Comparison of ENCODE assay signal across 11 cellular contexts in genomic region chr11:10328314-10329090, GRCh38. TPM values are rescaled to one million over a fixed set of nuclear protein-coding genes. Genes with fewer than 3 reads are reported as not detected.
DNase-seq lines count a peak whose midpoint lies in the region; ATAC-seq and TF ChIP-seq lines count a peak whose summit lies in the region.
"Had no signal": no experiment of that assay in that cellular context is flagged by ENCODE, and none has a peak within 500 bp of the region (broad histone marks: within the 10 kb centered on the region; RNA-seq: fewer than 3 reads in every experiment).

No MANE protein-coding gene starts in this region.

- no peak for TF ChIP-seq CTCF in foreskin keratinocyte (conservative IDR thresholded peaks at IDR 0.05)
- no peak for TF ChIP-seq CTCF in sigmoid colon (IDR thresholded peaks at IDR 0.05)

- H3K27ac Mint-ChIP-seq in activated CD8-positive, alpha-beta memory T cell treated with anti-CD3 and anti-CD28 coated beads, Interleukin-2, amount 10 ng/mL, durations not matched to agents 7 days and 5 days: no peak overlapping the region

- no peaks in the 10 kb centered on the region for H3K9me3 ChIP-seq in sigmoid colon

- H3K4me1 ChIP-seq in foreskin keratinocyte (peaks cover 18% of the 10 kb centered on the region), sigmoid colon (peaks cover 0 to 57% (median 54%) of the 10 kb centered on the region in 4 donors)

- no peaks in the 10 kb centered on the region for H3K36me3 ChIP-seq in sigmoid colon

- no peak for TF ChIP-seq POLR2A in sigmoid colon (IDR thresholded peaks at IDR 0.05)

- peak; percentile 46 for ATAC-seq in foreskin keratinocyte
- no peak for ATAC-seq in GM18502 (IDR thresholded peaks at IDR 0.05; ENCODE audit: poor library complexity, unreplicated experiment)
- no peak for ATAC-seq in activated CD8-positive, alpha-beta memory T cell treated with anti-CD3 and anti-CD28 coated beads, Interleukin-2, amount 10 ng/mL, durations not matched to agents 7 days and 5 days

- 66 to 78% methylated on average over 3 of the region's 3 CpGs for WGBS in sigmoid colon, 2 donors

- peaks cover 32% of the 10 kb centered on the region for H3K27me3 Mint-ChIP-seq in activated CD8-positive, alpha-beta memory T cell treated with anti-CD3 and anti-CD28 coated beads, Interleukin-2, amount 10 ng/mL, durations not matched to agents 7 days and 5 days

- no peaks in the 10 kb centered on the region for H3K9me3 Mint-ChIP-seq in activated CD8-positive, alpha-beta memory T cell treated with anti-CD3 and anti-CD28 coated beads, Interleukin-2, amount 10 ng/mL, durations not matched to agents 7 days and 5 days (ENCODE audit: low read depth)

- H3K27me3 ChIP-seq in foreskin keratinocyte: no peaks in the 10 kb centered on the region
- H3K27me3 ChIP-seq in sigmoid colon: no peaks in the 10 kb centered on the region

- no peak for TF ChIP-seq EP300 in sigmoid colon (IDR thresholded peaks at IDR 0.05)

- CTCF ChIA-PET in activated CD8-positive, alpha-beta memory T cell treated with anti-CD3 and anti-CD28 coated beads, Interleukin-2, amount 10 ng/mL, durations not matched to agents 7 days and 5 days (lab: Charles Lee): interaction anchor here (1.2 to 1.9 kb wide), 2 partner anchors 21 to 39 kb away, joined by 3 to 7 read pairs; no protein-coding TSS in a partner anchor

- no peak overlapping the region for H3K4me3 Mint-ChIP-seq in activated CD8-positive, alpha-beta memory T cell treated with anti-CD3 and anti-CD28 coated beads, Interleukin-2, amount 10 ng/mL, durations not matched to agents 7 days and 5 days

- H3K4me1 Mint-ChIP-seq in activated CD8-positive, alpha-beta memory T cell treated with anti-CD3 and anti-CD28 coated beads, Interleukin-2, amount 10 ng/mL, durations not matched to agents 7 days and 5 days: peaks cover 2% of the 10 kb centered on the region

- H3K27ac ChIP-seq in foreskin keratinocyte (no peak overlapping the region), sigmoid colon (peak overlapping the region; percentile 75 to 81 (median 80))

- intact Hi-C loops in sigmoid colon (cut with DNase I): loop anchor here (10.0 kb wide), 1 partner anchor 346 kb away; no protein-coding TSS in a partner anchor

- DNase-seq in ELR (ENCODE audit: low read depth): peak; percentile 69
- peak; percentile 25 for DNase-seq in SKM-1 (lab: John Stamatoyannopoulos, UW; ENCODE audit: unreplicated experiment)
- DNase-seq in foreskin keratinocyte: no peak
- no peak for DNase-seq in sigmoid colon
- DNase-seq in NCI-H1417 (lab: John Stamatoyannopoulos, UW): no peak
- DNase-seq in activated CD8-positive, alpha-beta memory T cell treated with anti-CD3 and anti-CD28 coated beads, Interleukin-2, amount 10 ng/mL, durations not matched to agents 7 days and 5 days: no peak
- no peak for DNase-seq in activated CD8-positive, alpha-beta memory T cell treated with anti-CD3 and anti-CD28 coated beads, Interleukin-2, amount 50 U/mL, for 4 hours
- DNase-seq: amniotic stem cell, GDM1, NCI-H82 had no signal

- H3K36me3 Mint-ChIP-seq in activated CD8-positive, alpha-beta memory T cell treated with anti-CD3 and anti-CD28 coated beads, Interleukin-2, amount 10 ng/mL, durations not matched to agents 7 days and 5 days: no peaks in the 10 kb centered on the region

- no peak overlapping the region for H3K4me3 ChIP-seq in sigmoid colon

RNA-seq across cellular contexts. Expression of gene ADM, which starts 23.6 kb away (rescaled TPM):
- 28.7 and 34.1 TPM in 2 replicates for total RNA-seq in foreskin keratinocyte
- 20.8 and 26.6 TPM in 2 replicates for polyA plus RNA-seq in foreskin keratinocyte
- total RNA-seq in sigmoid colon: 10 to 100 TPM; 45.2 to 84.1 (median 59.5) TPM
- polyA plus RNA-seq in sigmoid colon: 10 to 100 TPM; 24.0 to 92.5 (median 75.9) TPM
- 1 to 10 TPM in 1 of 2 experiments, under 1 TPM in 1; 0.54 to 3.7 TPM for total RNA-seq in activated CD8-positive, alpha-beta memory T cell treated with anti-CD3 and anti-CD28 coated beads, Interleukin-2, amount 10 ng/mL, durations not matched to agents 7 days and 5 days

RNA-seq across cellular contexts. Expression of gene SBF2, which starts 34.5 kb away (rescaled TPM):
- total RNA-seq in foreskin keratinocyte (21.3 and 22.7 TPM in 2 replicates), sigmoid colon (10 to 100 TPM; 47.1 to 67.5 (median 59.5) TPM)
- polyA plus RNA-seq in foreskin keratinocyte (5.9 and 7.2 TPM in 2 replicates), sigmoid colon (10 to 100 TPM in 2 of 3 donors, 1 to 10 TPM in 1; 9.5 to 14.4 (median 12.0) TPM)
- total RNA-seq in activated CD8-positive, alpha-beta memory T cell treated with anti-CD3 and anti-CD28 coated beads, Interleukin-2, amount 10 ng/mL, durations not matched to agents 7 days and 5 days: 1 to 10 TPM; 4.6 to 8.3 TPM

Comparison
In these comparisons a context has a peak if more than half of its experiments do, and no peak if none do; other contexts are left out.
1. DNase-seq: peak in ELR (single experiment) and SKM-1 (single experiment); none in foreskin keratinocyte (0 of 2), sigmoid colon (single experiment), NCI-H1417 (0 of 3), activated CD8-positive, alpha-beta memory T cell treated with anti-CD3 and anti-CD28 coated beads, Interleukin-2, amount 10 ng/mL, durations not matched to agents 7 days and 5 days (single experiment) and activated CD8-positive, alpha-beta memory T cell treated with anti-CD3 and anti-CD28 coated beads, Interleukin-2, amount 50 U/mL, for 4 hours (single experiment).